In genomic region chr11:122715883-122716282, GRCh38 we compare ENCODE assay signal across 13 cellular contexts.
DNase-seq lines count a peak whose midpoint lies in the region; ATAC-seq and TF ChIP-seq lines count a peak whose summit lies in the region.
"Had no signal": no experiment of that assay in that cellular context is flagged by ENCODE, and none has a peak within 500 bp of the region (broad histone marks: within the 10 kb centered on the region; RNA-seq: fewer than 3 reads in every experiment).

No MANE protein-coding gene starts in this region.

- intact Hi-C loops in OCI-LY7 (cut with micrococcal nuclease; ENCODE audit: unreplicated experiment) = no loop called here

- H3K4me1 Mint-ChIP-seq in activated CD8-positive, alpha-beta memory T cell treated with anti-CD3 and anti-CD28 coated beads, Interleukin-2, amount 10 ng/mL, durations not matched to agents 7 days and 5 days = peaks cover 82% of the 10 kb centered on the region
- peaks cover 44% of the 10 kb centered on the region for H3K4me1 Mint-ChIP-seq in endothelial cell (ENCODE audit: unreplicated experiment)
- peaks cover 62 to 93% of the 10 kb centered on the region in 2 donors for H3K4me1 Mint-ChIP-seq in stimulated activated naive B cell treated with anti-CD40 and anti-IgM and Interleukin-4, amounts not matched to agents 10 μg/mL and 1 μg/mL and 100 μg/mL, for 72 hours

- TF ChIP-seq CTCF in OCI-LY7 (conservative IDR thresholded peaks at IDR 0.05; ENCODE audit: low read length) (no peak), endothelial cell (IDR thresholded peaks at IDR 0.05; ENCODE audit: unreplicated experiment) (no peak)

- H3K36me3 ChIP-seq in OCI-LY7 (ENCODE audit: insufficient read depth, low read length) = peaks cover 23% of the 10 kb centered on the region
- H3K36me3 ChIP-seq: SJCRH30 had no signal

- H4K20me1 ChIP-seq in OCI-LY7 (ENCODE audit: insufficient read depth, low read length) = no peaks in the 10 kb centered on the region

- POLR2A ChIA-PET in OCI-LY7 (lab: Charles Lee) = interaction anchor here (0.8 to 3.4 kb wide), 19 partner anchors 9 to 81 kb away, joined by 3 to 29 read pairs (median 5); no protein-coding TSS in a partner anchor

- H3K9me3 ChIP-seq in OCI-LY7 (ENCODE audit: low read length) = no peaks in the 10 kb centered on the region
- H3K9me3 ChIP-seq: SJCRH30 had no signal

- H3K36me3 Mint-ChIP-seq in activated CD8-positive, alpha-beta memory T cell treated with anti-CD3 and anti-CD28 coated beads, Interleukin-2, amount 10 ng/mL, durations not matched to agents 7 days and 5 days = peaks cover 32% of the 10 kb centered on the region
- H3K36me3 Mint-ChIP-seq in endothelial cell (ENCODE audit: low read depth, unreplicated experiment) = peaks cover 5% of the 10 kb centered on the region
- H3K36me3 Mint-ChIP-seq in stimulated activated naive B cell treated with anti-CD40 and anti-IgM and Interleukin-4, amounts not matched to agents 10 μg/mL and 1 μg/mL and 100 μg/mL, for 72 hours = peaks cover 12 to 16% of the 10 kb centered on the region in 2 donors

- H3K9me3 Mint-ChIP-seq in activated CD8-positive, alpha-beta memory T cell treated with anti-CD3 and anti-CD28 coated beads, Interleukin-2, amount 10 ng/mL, durations not matched to agents 7 days and 5 days (ENCODE audit: low read depth) = no peaks in the 10 kb centered on the region
- no peaks in the 10 kb centered on the region for H3K9me3 Mint-ChIP-seq in endothelial cell (ENCODE audit: unreplicated experiment)
- H3K9me3 Mint-ChIP-seq in stimulated activated naive B cell treated with anti-CD40 and anti-IgM and Interleukin-4, amounts not matched to agents 10 μg/mL and 1 μg/mL and 100 μg/mL, for 72 hours = no peaks in the 10 kb centered on the region

- peaks cover 97% of the 10 kb centered on the region for H3K4me1 ChIP-seq in OCI-LY7 (ENCODE audit: insufficient read depth, low read length, poor library complexity, severe bottlenecking)
- H3K4me1 ChIP-seq: SJCRH30 had no signal

- no peak for DNase-seq in activated CD8-positive, alpha-beta memory T cell treated with anti-CD3 and anti-CD28 coated beads, Interleukin-2, amount 10 ng/mL, durations not matched to agents 7 days and 5 days
- no peak for DNase-seq in activated CD8-positive, alpha-beta memory T cell treated with anti-CD3 and anti-CD28 coated beads, Interleukin-2, amount 50 U/mL, for 48 hours
- DNase-seq in OCI-LY7 (ENCODE audit: low spot score) = peak; percentile 37
- DNase-seq in endothelial cell (ENCODE audit: low spot score) = no peak
- DNase-seq in stimulated activated naive B cell treated with anti-CD40 and anti-IgM and Interleukin-4, amounts not matched to agents 10 μg/mL and 1 μg/mL and 100 μg/mL, for 72 hours = no peak
- no peak for DNase-seq in NCI-H1930 (lab: John Stamatoyannopoulos, UW)
- DNase-seq: activated CD4-positive, CD25-positive, alpha-beta regulatory T cell; NCI-H187 treated with DMSO at 0.1 percent for 48 hours; SJCRH30; stimulated activated naive CD4-positive, alpha-beta T cell had no signal

- peak overlapping the region; percentile 47 for H3K4me3 ChIP-seq in OCI-LY7 (ENCODE audit: low read depth, low read length, poor library complexity, severe bottlenecking)
- H3K4me3 ChIP-seq: SJCRH30 had no signal

- no peaks in the 10 kb centered on the region for H3K9me2 ChIP-seq in OCI-LY7 (ENCODE audit: insufficient read depth, low read length)

- peak overlapping the region; percentile 92 for H3K27ac Mint-ChIP-seq in activated CD8-positive, alpha-beta memory T cell treated with anti-CD3 and anti-CD28 coated beads, Interleukin-2, amount 10 ng/mL, durations not matched to agents 7 days and 5 days
- peak overlapping the region; percentile 53 for H3K27ac Mint-ChIP-seq in endothelial cell (ENCODE audit: unreplicated experiment)
- H3K27ac Mint-ChIP-seq in stimulated activated naive B cell treated with anti-CD40 and anti-IgM and Interleukin-4, amounts not matched to agents 10 μg/mL and 1 μg/mL and 100 μg/mL, for 72 hours = peak overlapping the region; percentile 83

- no peak overlapping the region for H3K4me3 Mint-ChIP-seq in activated CD8-positive, alpha-beta memory T cell treated with anti-CD3 and anti-CD28 coated beads, Interleukin-2, amount 10 ng/mL, durations not matched to agents 7 days and 5 days
- peak overlapping the region; percentile 11 for H3K4me3 Mint-ChIP-seq in endothelial cell (ENCODE audit: unreplicated experiment)
- no peak overlapping the region for H3K4me3 Mint-ChIP-seq in stimulated activated naive B cell treated with anti-CD40 and anti-IgM and Interleukin-4, amounts not matched to agents 10 μg/mL and 1 μg/mL and 100 μg/mL, for 72 hours

- CTCF ChIA-PET in activated CD8-positive, alpha-beta memory T cell treated with anti-CD3 and anti-CD28 coated beads, Interleukin-2, amount 10 ng/mL, durations not matched to agents 7 days and 5 days (lab: Charles Lee) = interaction anchor here (0.6 to 8.4 kb wide), 8 partner anchors 9 to 194 kb away, joined by 3 to 79 read pairs (median 6); no protein-coding TSS in a partner anchor
- CTCF ChIA-PET in OCI-LY7 (lab: Charles Lee; ENCODE audit: unreplicated experiment) = interaction anchor here (0.8 to 1.6 kb wide), 8 partner anchors 13 to 59 kb away, joined by 3 to 5 read pairs (median 3); no protein-coding TSS in a partner anchor

- peaks cover 10% of the 10 kb centered on the region; the same call in 1 of the 2 replicates for H3K79me2 ChIP-seq in OCI-LY7 (ENCODE audit: insufficient read depth, low read depth, low read length)

- H3K4me2 ChIP-seq in OCI-LY7 (ENCODE audit: low read length) = peak overlapping the region; percentile 60

- BruUV-seq in OCI-LY7 (replicated peaks; lab: Mats Ljungman, UMichigan) = no TSS peak

- H2AFZ ChIP-seq in OCI-LY7 (ENCODE audit: low read length) = peak overlapping the region; percentile 15; the same call in 1 of the 2 replicates

- H3K27me3 Mint-ChIP-seq in activated CD8-positive, alpha-beta memory T cell treated with anti-CD3 and anti-CD28 coated beads, Interleukin-2, amount 10 ng/mL, durations not matched to agents 7 days and 5 days = no peaks in the 10 kb centered on the region
- peaks cover 2% of the 10 kb centered on the region for H3K27me3 Mint-ChIP-seq in endothelial cell (ENCODE audit: unreplicated experiment)
- peaks cover 0 to 10% of the 10 kb centered on the region in 2 donors for H3K27me3 Mint-ChIP-seq in stimulated activated naive B cell treated with anti-CD40 and anti-IgM and Interleukin-4, amounts not matched to agents 10 μg/mL and 1 μg/mL and 100 μg/mL, for 72 hours

- ATAC-seq in activated CD8-positive, alpha-beta memory T cell treated with anti-CD3 and anti-CD28 coated beads, Interleukin-2, amount 10 ng/mL, durations not matched to agents 7 days and 5 days = no peak
- no peak for ATAC-seq in stimulated activated naive B cell treated with anti-CD40 and anti-IgM and Interleukin-4, amounts not matched to agents 10 μg/mL and 1 μg/mL and 100 μg/mL, for 72 hours (replicated peaks)
- no peak for ATAC-seq in GM18870 (IDR thresholded peaks at IDR 0.05; ENCODE audit: unreplicated experiment)
- no peak for ATAC-seq in HG03095 (IDR thresholded peaks at IDR 0.05; ENCODE audit: unreplicated experiment)
- ATAC-seq: HepG2 had no signal

- H3K27ac ChIP-seq in OCI-LY7 (ENCODE audit: low read depth, low read length, poor library complexity, severe bottlenecking) = peak overlapping the region; percentile 92
- H3K27ac ChIP-seq: SJCRH30 had no signal
